In the genomic region with DNA sequence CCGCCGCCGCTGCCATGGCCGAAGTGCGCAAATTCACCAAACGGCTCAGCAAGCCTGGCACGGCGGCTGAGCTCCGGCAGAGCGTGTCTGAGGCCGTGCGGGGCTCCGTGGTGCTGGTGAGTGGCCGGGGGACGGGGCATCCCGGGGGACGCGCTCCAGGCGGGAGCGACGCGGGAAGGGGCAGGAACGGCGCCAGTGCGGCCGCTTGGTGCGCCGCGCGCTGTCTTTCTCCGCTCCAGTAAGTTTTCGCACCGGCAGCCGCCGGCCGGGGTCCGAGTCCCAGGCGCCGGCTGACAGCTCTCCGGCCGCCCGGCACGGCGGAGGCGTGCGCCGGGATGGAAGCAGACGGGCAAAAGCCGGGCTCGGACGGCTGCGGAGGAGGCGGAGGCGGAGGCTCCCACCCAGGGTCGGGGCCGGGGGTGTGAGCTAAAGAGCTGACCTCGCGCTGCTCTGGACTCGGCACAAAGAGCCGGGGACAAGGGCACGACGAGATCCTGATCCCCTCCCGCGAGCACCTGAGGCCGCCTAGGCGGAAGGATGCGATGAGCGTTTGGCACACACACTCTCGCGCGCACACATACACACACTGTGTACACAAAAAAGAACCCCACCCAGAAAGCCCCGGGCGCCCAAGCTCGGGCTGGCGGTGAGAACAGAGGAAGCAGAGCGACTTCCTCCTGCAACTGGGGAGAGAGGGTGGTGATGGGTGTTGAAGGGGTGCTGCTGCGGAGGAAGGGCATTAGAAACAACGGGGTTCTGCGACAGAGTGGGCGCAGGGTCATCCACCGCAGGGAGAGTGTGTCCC, we compare ENCODE assay signal across 8 cellular contexts. TPM values are rescaled to one million over a fixed set of nuclear protein-coding genes. Genes with fewer than 3 reads are reported as not detected.
DNase-seq lines count a peak whose midpoint lies in the region; ATAC-seq and TF ChIP-seq lines count a peak whose summit lies in the region.

No MANE protein-coding gene starts in this region.

- peak overlapping the region; percentile 63 for H2AFZ ChIP-seq in hepatocyte

- H3K9me3 Mint-ChIP-seq in activated naive CD4-positive, alpha-beta T cell treated with anti-CD3 and anti-CD28 coated beads for 36 hours, result no peaks in the 10 kb centered on the region

- TF ChIP-seq CTCF in hepatocyte (IDR thresholded peaks at IDR 0.05; ENCODE audit: poor library complexity), result no peak

- no peaks in the 10 kb centered on the region for H3K79me2 ChIP-seq in hepatocyte

- peaks cover 0 to 13% (median 8%) of the 10 kb centered on the region in 11 experiments; a peak in 10 of 22 replicates for H3K9me3 ChIP-seq in BLaER1 treated with 17β-estradiol and CSF1 and Interleukin-3, amounts not matched to agents 10 nM and 100 nM (replicated peaks in 1 of 11)
- H3K9me3 ChIP-seq in hepatocyte (ENCODE audit: low read depth), result no peaks in the 10 kb centered on the region
- no peaks in the 10 kb centered on the region for H3K9me3 ChIP-seq in skeletal muscle tissue (ENCODE audit: control insufficient read depth in 3 of 3, low read length in 3 of 3)

- no peaks in the 10 kb centered on the region for H3K36me3 Mint-ChIP-seq in activated naive CD4-positive, alpha-beta T cell treated with anti-CD3 and anti-CD28 coated beads for 36 hours (ENCODE audit: low read depth)

- peaks cover 0 to 15% (median 0%) of the 10 kb centered on the region in 11 experiments; a peak in 5 of 22 replicates for H3K36me3 ChIP-seq in BLaER1 treated with 17β-estradiol and CSF1 and Interleukin-3, amounts not matched to agents 10 nM and 100 nM
- H3K36me3 ChIP-seq in hepatocyte (replicated peaks; ENCODE audit: insufficient read depth, low read depth), result no peaks in the 10 kb centered on the region
- no peaks in the 10 kb centered on the region for H3K36me3 ChIP-seq in skeletal muscle tissue (ENCODE audit: control insufficient read depth in 3 of 3, insufficient read depth in 3 of 3, low read length in 3 of 3)

- no peaks in the 10 kb centered on the region for H3K27me3 Mint-ChIP-seq in activated naive CD4-positive, alpha-beta T cell treated with anti-CD3 and anti-CD28 coated beads for 36 hours (ENCODE audit: low read depth)

- peak overlapping the region; percentile 64 to 82 (median 74); a peak in 21 of 22 replicates for H3K4me2 ChIP-seq in BLaER1 treated with 17β-estradiol and CSF1 and Interleukin-3, amounts not matched to agents 10 nM and 100 nM
- H3K4me2 ChIP-seq in hepatocyte, result peak overlapping the region; percentile 88

- WGBS in hepatocyte (ENCODE audit: low lambda C conversion rate, missing lambda C conversion rate), result 43% methylated on average over 34 of the region's 81 CpGs

- DNase-seq in SHP77 treated with DMSO at 0.1 percent for 48 hours (lab: John Stamatoyannopoulos, UW) (peak; percentile 12), hepatocyte (ENCODE audit: low spot score) (peak; percentile 38), HuH-7.5 (ENCODE audit: low spot score) (no peak)
- DNase-seq in activated naive CD4-positive, alpha-beta T cell treated with anti-CD3 and anti-CD28 coated beads for 36 hours, result peak; percentile 84

- CTCF ChIA-PET in activated naive CD4-positive, alpha-beta T cell treated with anti-CD3 and anti-CD28 coated beads for 36 hours (lab: Charles Lee), result interaction anchor here (0.7 to 2.8 kb wide), 5 partner anchors 12 to 106 kb away, joined by 3 to 13 read pairs (median 3); no protein-coding TSS in a partner anchor

- H3K4me1 Mint-ChIP-seq in activated naive CD4-positive, alpha-beta T cell treated with anti-CD3 and anti-CD28 coated beads for 36 hours (ENCODE audit: low read depth), result peaks cover 17% of the 10 kb centered on the region

- H4K20me1 ChIP-seq in BLaER1 treated with 17β-estradiol and CSF1 and Interleukin-3, amounts not matched to agents 10 nM and 100 nM, result peaks cover 0 to 15% (median 3%) of the 10 kb centered on the region in 11 experiments; a peak in 6 of 22 replicates
- H4K20me1 ChIP-seq in hepatocyte (ENCODE audit: insufficient read depth, poor library complexity, severe bottlenecking), result no peaks in the 10 kb centered on the region

- peak overlapping the region; percentile 80 to 94 (median 90) for H3K9ac ChIP-seq in BLaER1 treated with 17β-estradiol and CSF1 and Interleukin-3, amounts not matched to agents 10 nM and 100 nM
- H3K9ac ChIP-seq in skeletal muscle tissue (ENCODE audit: low read depth in 1 of 3, low read length in 3 of 3), result peak overlapping the region in 2 of 3 donors; percentile 38 to 64

- no peaks in the 10 kb centered on the region for H3K9me2 ChIP-seq in hepatocyte (replicated peaks; ENCODE audit: insufficient read depth)

- no peaks in the 10 kb centered on the region for H3K27me3 ChIP-seq in BLaER1 treated with 17β-estradiol and CSF1 and Interleukin-3, amounts not matched to agents 10 nM and 100 nM
- H3K27me3 ChIP-seq in hepatocyte, result no peaks in the 10 kb centered on the region
- peaks cover 0 to 10% (median 8%) of the 10 kb centered on the region in 3 donors for H3K27me3 ChIP-seq in skeletal muscle tissue (ENCODE audit: control insufficient read depth in 3 of 3, insufficient read depth in 3 of 3, low read length in 3 of 3)

- H3K4me1 ChIP-seq in BLaER1 treated with 17β-estradiol and CSF1 and Interleukin-3, amounts not matched to agents 10 nM and 100 nM, result peaks cover 33 to 49% (median 39%) of the 10 kb centered on the region in 10 experiments
- H3K4me1 ChIP-seq in hepatocyte (ENCODE audit: insufficient read depth), result peaks cover 4% of the 10 kb centered on the region
- peaks cover 0 to 6% (median 0%) of the 10 kb centered on the region in 3 donors for H3K4me1 ChIP-seq in skeletal muscle tissue (ENCODE audit: control insufficient read depth in 3 of 3, insufficient read depth in 3 of 3, low read length in 3 of 3)

- peak overlapping the region; percentile 96 for H3K27ac Mint-ChIP-seq in activated naive CD4-positive, alpha-beta T cell treated with anti-CD3 and anti-CD28 coated beads for 36 hours

- peak overlapping the region; percentile 97 for H3K4me3 Mint-ChIP-seq in activated naive CD4-positive, alpha-beta T cell treated with anti-CD3 and anti-CD28 coated beads for 36 hours

- intact Hi-C loops in activated naive CD4-positive, alpha-beta T cell treated with anti-CD3 and anti-CD28 coated beads for 36 hours (cut with micrococcal nuclease), result loop anchor here (1.0 to 5.0 kb wide), 6 partner anchors 32 to 481 kb away; no protein-coding TSS in a partner anchor

- ATAC-seq in GM19395 (IDR thresholded peaks at IDR 0.05; ENCODE audit: unreplicated experiment), result peak; percentile 68
- ATAC-seq in HG03520 (IDR thresholded peaks at IDR 0.05; ENCODE audit: unreplicated experiment), result peak; percentile 50

- peak overlapping the region; percentile 78 to 93 (median 87) for H3K27ac ChIP-seq in BLaER1 treated with 17β-estradiol and CSF1 and Interleukin-3, amounts not matched to agents 10 nM and 100 nM
- H3K27ac ChIP-seq in hepatocyte (no peak overlapping the region), skeletal muscle tissue (ENCODE audit: low read depth, low read length) (peak overlapping the region; percentile 58)

- peak overlapping the region; percentile 69 to 87 (median 81) for H3K4me3 ChIP-seq in BLaER1 treated with 17β-estradiol and CSF1 and Interleukin-3, amounts not matched to agents 10 nM and 100 nM
- H3K4me3 ChIP-seq in hepatocyte (peak overlapping the region; percentile 58), skeletal muscle tissue (ENCODE audit: low read length in 3 of 3) (peak overlapping the region; percentile 54 to 66 (median 65))

RNA-seq across cellular contexts. Expression of a gene that starts 0.5 kb away (rescaled TPM):
- total RNA-seq in activated naive CD4-positive, alpha-beta T cell treated with anti-CD3 and anti-CD28 coated beads for 36 hours, result 10 to 100 TPM; 32.8 to 34.8 TPM
- total RNA-seq in hepatocyte (8.3 and 9.8 TPM in 2 replicates), skeletal muscle tissue (22.4 TPM)
- polyA plus RNA-seq in hepatocyte, result 7.6 and 8.1 TPM in 2 replicates
